1 cellular context compared by ENCODE assay signal in genomic region chr17:75764417-75764710, GRCh38.
A peak's percentile ranks its signal among the peaks of the same experiment; 100 is the strongest.
TF ChIP-seq lines count a peak whose summit lies in the region.

No MANE protein-coding gene starts in this region.

TF ChIP-seq in K562, 482 proteins besides CTCF, POLR2A, EP300 and RAD21 (continues in another document):
- TF ChIP-seq, protein P1, sequence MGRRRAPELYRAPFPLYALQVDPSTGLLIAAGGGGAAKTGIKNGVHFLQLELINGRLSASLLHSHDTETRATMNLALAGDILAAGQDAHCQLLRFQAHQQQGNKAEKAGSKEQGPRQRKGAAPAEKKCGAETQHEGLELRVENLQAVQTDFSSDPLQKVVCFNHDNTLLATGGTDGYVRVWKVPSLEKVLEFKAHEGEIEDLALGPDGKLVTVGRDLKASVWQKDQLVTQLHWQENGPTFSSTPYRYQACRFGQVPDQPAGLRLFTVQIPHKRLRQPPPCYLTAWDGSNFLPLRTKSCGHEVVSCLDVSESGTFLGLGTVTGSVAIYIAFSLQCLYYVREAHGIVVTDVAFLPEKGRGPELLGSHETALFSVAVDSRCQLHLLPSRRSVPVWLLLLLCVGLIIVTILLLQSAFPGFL (CRISPR knock-in tag; IDR thresholded peaks at IDR 0.05), result no peak
- TF ChIP-seq RBM22 (IDR thresholded peaks at IDR 0.05; ENCODE audit: low read depth, low read length, poor library complexity, severe bottlenecking) (no peak), HDAC8 (tag; IDR thresholded peaks at IDR 0.05) (no peak), CCNT2 (IDR thresholded peaks at IDR 0.05; ENCODE audit: borderline replicate concordance, extremely low read depth, insufficient read length, low read depth, low read length) (no peak), MCM7 (IDR thresholded peaks at IDR 0.05) (no peak), FOXK1 (CRISPR knock-in tag; IDR thresholded peaks at IDR 0.05; ENCODE audit: borderline replicate concordance) (no peak), SOX6 (IDR thresholded peaks at IDR 0.05) (0 out of 2 replicates have a peak, but pooled peaks have one; percentile 21), SLC30A9 (CRISPR knock-in tag; IDR thresholded peaks at IDR 0.05) (no peak), NONO (IDR thresholded peaks at IDR 0.05; ENCODE audit: low read depth in 2 of 2, low read length in 1 of 2) (no peak), ZNF174 (CRISPR knock-in tag; IDR thresholded peaks at IDR 0.05) (no peak), STAT5B (CRISPR knock-in tag; IDR thresholded peaks at IDR 0.05) (no peak), HMG20B (CRISPR knock-in tag; IDR thresholded peaks at IDR 0.05) (no peak), ZNF277 (CRISPR knock-in tag; IDR thresholded peaks at IDR 0.05; ENCODE audit: borderline replicate concordance) (no peak), TRIM28 (IDR thresholded peaks at IDR 0.05) (no peak), RB1 (IDR thresholded peaks at IDR 0.05; ENCODE audit: low read depth) (peak; percentile 17; the same call in 1 of the 2 replicates), ZNF398 (CRISPR knock-in tag; IDR thresholded peaks at IDR 0.05) (no peak), BRD9 (IDR thresholded peaks at IDR 0.05; ENCODE audit: low read depth, partially characterized antibody) (no peak), ELF2 (CRISPR knock-in tag; IDR thresholded peaks at IDR 0.05) (no peak), E2F3 (CRISPR knock-in tag; IDR thresholded peaks at IDR 0.05) (no peak), SMAD4 (CRISPR knock-in tag; conservative IDR thresholded peaks at IDR 0.05) (no peak), U2AF1 (optimal IDR thresholded peaks at IDR 0.05; ENCODE audit: low read depth, low read length) (no peak), RBM14 (IDR thresholded peaks at IDR 0.05; ENCODE audit: borderline replicate concordance, insufficient read depth, low read depth, low read length) (no peak), ZNF143 (CRISPR knock-in tag; IDR thresholded peaks at IDR 0.05) (no peak), RBBP5 (IDR thresholded peaks at IDR 0.05; ENCODE audit: borderline replicate concordance, insufficient read depth, low read length, poor library complexity, severe bottlenecking) (no peak), PTBP1 (IDR thresholded peaks at IDR 0.05; ENCODE audit: low read depth, low read length) (no peak), SIN3B (IDR thresholded peaks at IDR 0.05; ENCODE audit: low read depth) (no peak), CEBPG (CRISPR knock-in tag; IDR thresholded peaks at IDR 0.05) (peak; percentile 3; the same call in 1 of the 2 replicates), CEBPG (tag; conservative IDR thresholded peaks at IDR 0.05 in 1 of 2, IDR thresholded peaks at IDR 0.05 in 1 of 2) (no peak), KLF10 (CRISPR knock-in tag; IDR thresholded peaks at IDR 0.05) (no peak), MTF1 (CRISPR knock-in tag; IDR thresholded peaks at IDR 0.05; ENCODE audit: borderline replicate concordance) (no peak), ZFP36 (IDR thresholded peaks at IDR 0.05; ENCODE audit: low read depth, low read length, partially characterized antibody) (peak; percentile 13), PURB (CRISPR knock-in tag; IDR thresholded peaks at IDR 0.05; ENCODE audit: low read depth) (no peak), KAT8 (IDR thresholded peaks at IDR 0.05; ENCODE audit: low read depth) (no peak), FOXA3 (CRISPR knock-in tag; conservative IDR thresholded peaks at IDR 0.05 in 1 of 2, IDR thresholded peaks at IDR 0.05 in 1 of 2) (0 out of 4 replicates have a peak, but pooled peaks of 1 of the 2 experiments have one; percentile 54), ZBTB1 (CRISPR knock-in tag; IDR thresholded peaks at IDR 0.05; ENCODE audit: borderline replicate concordance, low read depth) (0 out of 2 replicates have a peak, but pooled peaks have one; percentile 41), ZNF263 (CRISPR knock-in tag; IDR thresholded peaks at IDR 0.05; ENCODE audit: borderline replicate concordance) (no peak), GTF2B (IDR thresholded peaks at IDR 0.05; ENCODE audit: extremely low read depth, insufficient read length) (no peak), NUFIP1 (IDR thresholded peaks at IDR 0.05; ENCODE audit: partially characterized antibody) (no peak), ZBTB7A (IDR thresholded peaks at IDR 0.05; ENCODE audit: borderline replicate concordance, control insufficient read depth, low read depth, low read length) (no peak), ZNF197 (CRISPR knock-in tag; IDR thresholded peaks at IDR 0.05; ENCODE audit: low read depth) (0 out of 2 replicates have a peak, but pooled peaks have one; percentile 38), RBM34 (IDR thresholded peaks at IDR 0.05; ENCODE audit: borderline replicate concordance, insufficient read depth, low read length) (no peak), SMARCA5 (IDR thresholded peaks at IDR 0.05) (no peak), SP2 (IDR thresholded peaks at IDR 0.05; ENCODE audit: extremely low read depth, low read depth, low read length, poor library complexity, severe bottlenecking) (no peak)
- TF ChIP-seq, protein P2, sequence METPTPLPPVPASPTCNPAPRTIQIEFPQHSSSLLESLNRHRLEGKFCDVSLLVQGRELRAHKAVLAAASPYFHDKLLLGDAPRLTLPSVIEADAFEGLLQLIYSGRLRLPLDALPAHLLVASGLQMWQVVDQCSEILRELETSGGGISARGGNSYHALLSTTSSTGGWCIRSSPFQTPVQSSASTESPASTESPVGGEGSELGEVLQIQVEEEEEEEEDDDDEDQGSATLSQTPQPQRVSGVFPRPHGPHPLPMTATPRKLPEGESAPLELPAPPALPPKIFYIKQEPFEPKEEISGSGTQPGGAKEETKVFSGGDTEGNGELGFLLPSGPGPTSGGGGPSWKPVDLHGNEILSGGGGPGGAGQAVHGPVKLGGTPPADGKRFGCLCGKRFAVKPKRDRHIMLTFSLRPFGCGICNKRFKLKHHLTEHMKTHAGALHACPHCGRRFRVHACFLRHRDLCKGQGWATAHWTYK (CRISPR knock-in tag; IDR thresholded peaks at IDR 0.05), result no peak
- TF ChIP-seq, protein P3, sequence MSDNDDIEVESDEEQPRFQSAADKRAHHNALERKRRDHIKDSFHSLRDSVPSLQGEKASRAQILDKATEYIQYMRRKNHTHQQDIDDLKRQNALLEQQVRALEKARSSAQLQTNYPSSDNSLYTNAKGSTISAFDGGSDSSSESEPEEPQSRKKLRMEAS (CRISPR knock-in tag; IDR thresholded peaks at IDR 0.05), result peak; percentile 67; the same call in 1 of the 2 replicates
- TF ChIP-seq, protein P4, sequence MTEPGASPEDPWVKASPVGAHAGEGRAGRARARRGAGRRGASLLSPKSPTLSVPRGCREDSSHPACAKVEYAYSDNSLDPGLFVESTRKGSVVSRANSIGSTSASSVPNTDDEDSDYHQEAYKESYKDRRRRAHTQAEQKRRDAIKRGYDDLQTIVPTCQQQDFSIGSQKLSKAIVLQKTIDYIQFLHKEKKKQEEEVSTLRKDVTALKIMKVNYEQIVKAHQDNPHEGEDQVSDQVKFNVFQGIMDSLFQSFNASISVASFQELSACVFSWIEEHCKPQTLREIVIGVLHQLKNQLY (CRISPR knock-in tag; conservative IDR thresholded peaks at IDR 0.05), result no peak
- TF ChIP-seq, protein P5, sequence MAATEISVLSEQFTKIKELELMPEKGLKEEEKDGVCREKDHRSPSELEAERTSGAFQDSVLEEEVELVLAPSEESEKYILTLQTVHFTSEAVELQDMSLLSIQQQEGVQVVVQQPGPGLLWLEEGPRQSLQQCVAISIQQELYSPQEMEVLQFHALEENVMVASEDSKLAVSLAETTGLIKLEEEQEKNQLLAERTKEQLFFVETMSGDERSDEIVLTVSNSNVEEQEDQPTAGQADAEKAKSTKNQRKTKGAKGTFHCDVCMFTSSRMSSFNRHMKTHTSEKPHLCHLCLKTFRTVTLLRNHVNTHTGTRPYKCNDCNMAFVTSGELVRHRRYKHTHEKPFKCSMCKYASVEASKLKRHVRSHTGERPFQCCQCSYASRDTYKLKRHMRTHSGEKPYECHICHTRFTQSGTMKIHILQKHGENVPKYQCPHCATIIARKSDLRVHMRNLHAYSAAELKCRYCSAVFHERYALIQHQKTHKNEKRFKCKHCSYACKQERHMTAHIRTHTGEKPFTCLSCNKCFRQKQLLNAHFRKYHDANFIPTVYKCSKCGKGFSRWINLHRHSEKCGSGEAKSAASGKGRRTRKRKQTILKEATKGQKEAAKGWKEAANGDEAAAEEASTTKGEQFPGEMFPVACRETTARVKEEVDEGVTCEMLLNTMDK (IDR thresholded peaks at IDR 0.05; ENCODE audit: borderline replicate concordance, insufficient read depth, low read depth, low read length, poor library complexity, severe bottlenecking), result no peak
- TF ChIP-seq, protein P6, sequence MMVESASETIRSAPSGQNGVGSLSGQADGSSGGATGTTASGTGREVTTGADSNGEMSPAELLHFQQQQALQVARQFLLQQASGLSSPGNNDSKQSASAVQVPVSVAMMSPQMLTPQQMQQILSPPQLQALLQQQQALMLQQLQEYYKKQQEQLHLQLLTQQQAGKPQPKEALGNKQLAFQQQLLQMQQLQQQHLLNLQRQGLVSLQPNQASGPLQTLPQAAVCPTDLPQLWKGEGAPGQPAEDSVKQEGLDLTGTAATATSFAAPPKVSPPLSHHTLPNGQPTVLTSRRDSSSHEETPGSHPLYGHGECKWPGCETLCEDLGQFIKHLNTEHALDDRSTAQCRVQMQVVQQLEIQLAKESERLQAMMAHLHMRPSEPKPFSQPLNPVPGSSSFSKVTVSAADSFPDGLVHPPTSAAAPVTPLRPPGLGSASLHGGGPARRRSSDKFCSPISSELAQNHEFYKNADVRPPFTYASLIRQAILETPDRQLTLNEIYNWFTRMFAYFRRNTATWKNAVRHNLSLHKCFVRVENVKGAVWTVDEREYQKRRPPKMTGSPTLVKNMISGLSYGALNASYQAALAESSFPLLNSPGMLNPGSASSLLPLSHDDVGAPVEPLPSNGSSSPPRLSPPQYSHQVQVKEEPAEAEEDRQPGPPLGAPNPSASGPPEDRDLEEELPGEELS (CRISPR knock-in tag; IDR thresholded peaks at IDR 0.05; ENCODE audit: borderline replicate concordance), result no peak
- TF ChIP-seq, protein P7, sequence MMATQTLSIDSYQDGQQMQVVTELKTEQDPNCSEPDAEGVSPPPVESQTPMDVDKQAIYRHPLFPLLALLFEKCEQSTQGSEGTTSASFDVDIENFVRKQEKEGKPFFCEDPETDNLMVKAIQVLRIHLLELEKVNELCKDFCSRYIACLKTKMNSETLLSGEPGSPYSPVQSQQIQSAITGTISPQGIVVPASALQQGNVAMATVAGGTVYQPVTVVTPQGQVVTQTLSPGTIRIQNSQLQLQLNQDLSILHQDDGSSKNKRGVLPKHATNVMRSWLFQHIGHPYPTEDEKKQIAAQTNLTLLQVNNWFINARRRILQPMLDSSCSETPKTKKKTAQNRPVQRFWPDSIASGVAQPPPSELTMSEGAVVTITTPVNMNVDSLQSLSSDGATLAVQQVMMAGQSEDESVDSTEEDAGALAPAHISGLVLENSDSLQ (IDR thresholded peaks at IDR 0.05), result no peak
- TF ChIP-seq, protein P8, sequence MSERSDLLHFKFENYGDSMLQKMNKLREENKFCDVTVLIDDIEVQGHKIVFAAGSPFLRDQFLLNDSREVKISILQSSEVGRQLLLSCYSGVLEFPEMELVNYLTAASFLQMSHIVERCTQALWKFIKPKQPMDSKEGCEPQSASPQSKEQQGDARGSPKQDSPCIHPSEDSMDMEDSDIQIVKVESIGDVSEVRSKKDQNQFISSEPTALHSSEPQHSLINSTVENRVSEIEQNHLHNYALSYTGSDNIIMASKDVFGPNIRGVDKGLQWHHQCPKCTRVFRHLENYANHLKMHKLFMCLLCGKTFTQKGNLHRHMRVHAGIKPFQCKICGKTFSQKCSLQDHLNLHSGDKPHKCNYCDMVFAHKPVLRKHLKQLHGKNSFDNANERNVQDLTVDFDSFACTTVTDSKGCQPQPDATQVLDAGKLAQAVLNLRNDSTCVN (CRISPR knock-in tag; IDR thresholded peaks at IDR 0.05), result no peak
- TF ChIP-seq, protein P9, sequence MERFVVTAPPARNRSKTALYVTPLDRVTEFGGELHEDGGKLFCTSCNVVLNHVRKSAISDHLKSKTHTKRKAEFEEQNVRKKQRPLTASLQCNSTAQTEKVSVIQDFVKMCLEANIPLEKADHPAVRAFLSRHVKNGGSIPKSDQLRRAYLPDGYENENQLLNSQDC (CRISPR knock-in tag; IDR thresholded peaks at IDR 0.05), result no peak
